Comparison of ENCODE assay signal across 12 cellular contexts in the genomic region with DNA sequence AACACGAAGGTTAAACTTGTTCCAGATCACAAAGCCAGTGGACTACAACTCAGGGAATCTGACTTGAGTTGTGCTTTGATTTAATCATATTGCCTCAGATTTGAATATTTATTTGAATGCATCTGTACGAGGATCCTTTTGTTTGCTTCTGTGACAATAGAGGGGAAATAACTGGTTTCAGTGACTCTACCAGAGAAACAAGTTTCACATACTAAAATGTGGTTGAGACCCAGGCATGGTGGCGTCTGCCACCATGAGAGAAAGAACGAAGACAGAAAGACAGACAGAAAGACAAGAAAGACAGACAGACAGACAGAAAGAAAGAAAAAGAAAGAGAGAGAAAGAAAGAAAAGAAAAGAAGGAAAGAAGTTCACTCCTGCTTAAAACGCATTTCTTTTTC. TPM values are rescaled to one million over a fixed set of nuclear protein-coding genes. Genes with fewer than 3 reads are reported as not detected.
DNase-seq lines count a peak whose midpoint lies in the region; ATAC-seq and TF ChIP-seq lines count a peak whose summit lies in the region.
"Had no signal": no experiment of that assay in that cellular context is flagged by ENCODE, and none has a peak within 500 bp of the region (broad histone marks: within the 10 kb centered on the region; RNA-seq: fewer than 3 reads in every experiment).

No MANE protein-coding gene starts in this region.

- H3K27ac ChIP-seq in mammary epithelial cell (ENCODE audit: insufficient read depth, low read depth, low read length) = no peak overlapping the region
- H3K27ac ChIP-seq in breast epithelium = peak overlapping the region in 1 of 2 donors; percentile 60
- H3K27ac ChIP-seq in vagina = peak overlapping the region; percentile 34

- peaks cover 6% of the 10 kb centered on the region for H3K4me1 ChIP-seq in mammary epithelial cell (ENCODE audit: insufficient read depth, low read length)
- H3K4me1 ChIP-seq in breast epithelium = peaks cover 0 to 18% of the 10 kb centered on the region in 2 donors
- H3K4me1 ChIP-seq in vagina = peaks cover 100% of the 10 kb centered on the region

- H2AFZ ChIP-seq in mammary epithelial cell (ENCODE audit: low read depth, low read length) = no peak overlapping the region

- H3K9ac ChIP-seq in mammary epithelial cell (ENCODE audit: insufficient read depth, low read length) = no peak overlapping the region
- H3K9ac ChIP-seq: SK-N-SH had no signal

- H3K9me3 ChIP-seq in mammary epithelial cell (replicated peaks; ENCODE audit: insufficient read depth, low read length) = no peaks in the 10 kb centered on the region
- no peaks in the 10 kb centered on the region for H3K9me3 ChIP-seq in breast epithelium
- H3K9me3 ChIP-seq in vagina = no peaks in the 10 kb centered on the region
- H3K9me3 ChIP-seq: HAP-1, SK-N-SH had no signal

- ATAC-seq in activated CD8-positive, alpha-beta T cell treated with anti-CD3 and anti-CD28 coated beads for 36 hours = peak; percentile 56
- ATAC-seq in naive B cell (ENCODE audit: low read depth in 2 of 2) = peak in 1 of 2 donors; percentile 19

- H3K4me1 Mint-ChIP-seq in activated CD8-positive, alpha-beta T cell treated with anti-CD3 and anti-CD28 coated beads for 36 hours (ENCODE audit: low read depth) = peaks cover 84% of the 10 kb centered on the region
- H3K4me1 Mint-ChIP-seq in naive B cell = peaks cover 56 to 96% (median 78%) of the 10 kb centered on the region in 3 donors

- H3K36me3 ChIP-seq in mammary epithelial cell (ENCODE audit: insufficient read depth, low read length) (peaks cover 5% of the 10 kb centered on the region), breast epithelium (no peaks in the 10 kb centered on the region), vagina (no peaks in the 10 kb centered on the region)

- no peak overlapping the region for H3K4me3 ChIP-seq in mammary epithelial cell (replicated peaks in 1 of 3; ENCODE audit: insufficient read depth in 1 of 3, low read depth in 2 of 3, low read length in 3 of 3)
- no peak overlapping the region for H3K4me3 ChIP-seq in breast epithelium
- no peak overlapping the region for H3K4me3 ChIP-seq in vagina
- H3K4me3 ChIP-seq: HAP-1 had no signal

- H4K20me1 ChIP-seq in mammary epithelial cell (ENCODE audit: insufficient read depth, low read length) = peaks cover 83% of the 10 kb centered on the region

- H3K27me3 Mint-ChIP-seq in activated CD8-positive, alpha-beta T cell treated with anti-CD3 and anti-CD28 coated beads for 36 hours = no peaks in the 10 kb centered on the region
- H3K27me3 Mint-ChIP-seq in naive B cell = no peaks in the 10 kb centered on the region

- TF ChIP-seq POLR2A in breast epithelium (IDR thresholded peaks at IDR 0.05) = no peak
- no peak for TF ChIP-seq POLR2A in vagina (IDR thresholded peaks at IDR 0.05)

- H3K36me3 Mint-ChIP-seq in activated CD8-positive, alpha-beta T cell treated with anti-CD3 and anti-CD28 coated beads for 36 hours (ENCODE audit: low read depth) = peaks cover 41% of the 10 kb centered on the region
- peaks cover 0 to 5% of the 10 kb centered on the region in 2 donors for H3K36me3 Mint-ChIP-seq in naive B cell

- dilution Hi-C loops in mammary epithelial cell (cut with HindIII; ENCODE audit: low sequenced_read_pairs) = loop anchor here (5.0 to 10.0 kb wide), 3 partner anchors 34 to 179 kb away; no protein-coding TSS in a partner anchor

- peak overlapping the region; percentile 83 for H3K27ac Mint-ChIP-seq in activated CD8-positive, alpha-beta T cell treated with anti-CD3 and anti-CD28 coated beads for 36 hours
- peak overlapping the region; percentile 9 to 93 (median 75) for H3K27ac Mint-ChIP-seq in naive B cell

- peaks cover 100% of the 10 kb centered on the region for H3K79me2 ChIP-seq in mammary epithelial cell (ENCODE audit: insufficient read depth, low read length)

- in situ Hi-C loops in mammary epithelial cell (cut with MboI; ENCODE audit: low sequenced_read_pairs in 2 of 2) = no loop called here

- intact Hi-C loops in mammary epithelial cell (cut with micrococcal nuclease) (no loop called here), breast epithelium (cut with DNase I; ENCODE audit: low total_unique reads) (no loop called here), vagina (cut with DNase I) (no loop called here)
- intact Hi-C loops in activated CD8-positive, alpha-beta T cell treated with anti-CD3 and anti-CD28 coated beads for 36 hours (cut with micrococcal nuclease) = no loop called here

- H3K4me3 Mint-ChIP-seq in activated CD8-positive, alpha-beta T cell treated with anti-CD3 and anti-CD28 coated beads for 36 hours = peak overlapping the region; percentile 14
- peak overlapping the region in 7 of 8 donors; percentile 0 to 84 (median 53) for H3K4me3 Mint-ChIP-seq in naive B cell

- POLR2A ChIA-PET in activated CD8-positive, alpha-beta T cell treated with anti-CD3 and anti-CD28 coated beads for 36 hours (lab: Charles Lee) = interaction anchor here (1.1 to 3.4 kb wide), 7 partner anchors 11 to 24 kb away, joined by 3 to 18 read pairs (median 13); partner anchors contain the start of gene YWHAE

- DNase-seq in mammary epithelial cell (no peak), breast epithelium (ENCODE audit: low spot score in 2 of 2) (no peak), naive B cell (no peak), vagina (ENCODE audit: extremely low spot score in 2 of 2) (no peak), HPDE6-E6E7 (ENCODE audit: extremely low spot score) (no peak), HUDEP-2 (lab: John Stamatoyannopoulos, UW; ENCODE audit: unreplicated experiment in 76 of 76) (no peak), NCI-H510A (lab: John Stamatoyannopoulos, UW) (no peak)
- peak; percentile 25 for DNase-seq in activated CD8-positive, alpha-beta T cell treated with anti-CD3 and anti-CD28 coated beads for 36 hours
- DNase-seq: cerebellar nuclear complex, NCI-H524 treated with DMSO at 0.1 percent for 48 hours, SK-N-SH had no signal

- WGBS in mammary epithelial cell (ENCODE audit: low coverage, missing lambda C conversion rate) = 56% methylated on average over 5 of the region's 5 CpGs

- TSS peak; percentile 3 for BruUV-seq in mammary epithelial cell (replicated peaks; lab: Mats Ljungman, UMichigan)

- no peaks in the 10 kb centered on the region for H3K9me3 Mint-ChIP-seq in activated CD8-positive, alpha-beta T cell treated with anti-CD3 and anti-CD28 coated beads for 36 hours
- no peaks in the 10 kb centered on the region for H3K9me3 Mint-ChIP-seq in naive B cell

- TF ChIP-seq CTCF in mammary epithelial cell (conservative IDR thresholded peaks at IDR 0.05 in 1 of 2, IDR thresholded peaks at IDR 0.05 in 1 of 2; ENCODE audit: extremely low read depth in 1 of 2, insufficient read depth in 1 of 2, low read depth in 1 of 2, low read length in 2 of 2) (no peak), breast epithelium (IDR thresholded peaks at IDR 0.05) (no peak), vagina (IDR thresholded peaks at IDR 0.05) (no peak)
- no peak for TF ChIP-seq CTCF in activated CD8-positive, alpha-beta T cell treated with anti-CD3 and anti-CD28 coated beads for 36 hours (IDR thresholded peaks at IDR 0.05)

- CTCF ChIA-PET in mammary epithelial cell (lab: Charles Lee; ENCODE audit: low non-redundant PET) = no interaction called here
- CTCF ChIA-PET in activated CD8-positive, alpha-beta T cell treated with anti-CD3 and anti-CD28 coated beads for 36 hours (lab: Charles Lee) = interaction anchor here (1.1 to 7.8 kb wide), 5 partner anchors 10 to 16 kb away, joined by 3 to 70 read pairs (median 6); no protein-coding TSS in a partner anchor

- H3K4me2 ChIP-seq in mammary epithelial cell (ENCODE audit: insufficient read depth, low read depth, low read length) = no peak overlapping the region
- H3K4me2 ChIP-seq: SK-N-SH had no signal

- H3K27me3 ChIP-seq in mammary epithelial cell (ENCODE audit: insufficient read depth, low read length) (no peaks in the 10 kb centered on the region), breast epithelium (no peaks in the 10 kb centered on the region), vagina (no peaks in the 10 kb centered on the region)

RNA-seq across cellular contexts. Expression of gene YWHAE, which starts 24.0 kb away (rescaled TPM):
- total RNA-seq in mammary epithelial cell (100 to 1,000 TPM; 528 to 689 TPM), breast epithelium (100 to 1,000 TPM; 481 to 610 (median 518) TPM), vagina (487 TPM)
- polyA plus RNA-seq in mammary epithelial cell (1,045 TPM), naive B cell (ENCODE audit: low read depth in 6 of 6) (10 to 100 TPM; 41.6 to 51.5 (median 44.8) TPM)
- polyA minus RNA-seq in mammary epithelial cell = 400 TPM
- 100 to 1,000 TPM; 425 to 440 TPM for total RNA-seq in activated CD8-positive, alpha-beta T cell treated with anti-CD3 and anti-CD28 coated beads for 36 hours
